In the genomic region with DNA sequence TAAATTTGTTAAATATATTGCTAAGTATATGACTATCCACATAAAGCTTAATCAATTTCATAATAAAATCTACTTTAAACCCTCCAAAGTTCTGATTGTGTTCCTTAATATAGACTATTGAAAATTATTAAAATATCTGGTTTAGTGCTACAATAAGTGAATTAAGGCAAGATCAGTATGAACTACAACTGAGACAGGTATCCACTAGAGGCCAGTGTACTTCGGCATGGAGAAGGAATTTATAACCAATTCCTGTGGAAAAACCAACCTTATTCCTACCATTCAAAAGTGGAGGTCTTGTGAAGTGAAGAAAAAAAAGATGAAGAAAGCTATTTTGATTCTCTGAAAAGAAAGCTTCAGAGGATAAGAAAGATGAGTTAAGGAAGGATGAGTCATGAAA, we compare ENCODE assay signal across 1 cellular context.
TF ChIP-seq lines count a peak whose summit lies in the region.

No MANE protein-coding gene starts in this region.

TF ChIP-seq in H1, 55 proteins besides CTCF, POLR2A, EP300 and RAD21:
- no peak for TF ChIP-seq RXRA (IDR thresholded peaks at IDR 0.05; ENCODE audit: insufficient read depth, low read depth, low read length)
- no peak for TF ChIP-seq SP4 (IDR thresholded peaks at IDR 0.05; ENCODE audit: low read length)
- no peak for TF ChIP-seq BACH1 (IDR thresholded peaks at IDR 0.05; ENCODE audit: low read length)
- no peak for TF ChIP-seq POLR2AphosphoS5 (IDR thresholded peaks at IDR 0.05; ENCODE audit: low read depth, low read length)
- TF ChIP-seq SP2 (IDR thresholded peaks at IDR 0.05; ENCODE audit: low read length), result no peak
